8 cellular contexts compared by ENCODE assay signal in genomic region chr14:20343092-20343854, GRCh38. TPM values are rescaled to one million over a fixed set of nuclear protein-coding genes. Genes with fewer than 3 reads are reported as not detected.
DNase-seq lines count a peak whose midpoint lies in the region; ATAC-seq, FAIRE-seq and TF ChIP-seq lines count a peak whose summit lies in the region.

A gene with protein sequence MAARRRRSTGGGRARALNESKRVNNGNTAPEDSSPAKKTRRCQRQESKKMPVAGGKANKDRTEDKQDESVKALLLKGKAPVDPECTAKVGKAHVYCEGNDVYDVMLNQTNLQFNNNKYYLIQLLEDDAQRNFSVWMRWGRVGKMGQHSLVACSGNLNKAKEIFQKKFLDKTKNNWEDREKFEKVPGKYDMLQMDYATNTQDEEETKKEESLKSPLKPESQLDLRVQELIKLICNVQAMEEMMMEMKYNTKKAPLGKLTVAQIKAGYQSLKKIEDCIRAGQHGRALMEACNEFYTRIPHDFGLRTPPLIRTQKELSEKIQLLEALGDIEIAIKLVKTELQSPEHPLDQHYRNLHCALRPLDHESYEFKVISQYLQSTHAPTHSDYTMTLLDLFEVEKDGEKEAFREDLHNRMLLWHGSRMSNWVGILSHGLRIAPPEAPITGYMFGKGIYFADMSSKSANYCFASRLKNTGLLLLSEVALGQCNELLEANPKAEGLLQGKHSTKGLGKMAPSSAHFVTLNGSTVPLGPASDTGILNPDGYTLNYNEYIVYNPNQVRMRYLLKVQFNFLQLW (plus strand): TSS chr14:20343635. CDS start chr14:20343642, 7 bp downstream.

- H3K9me3 ChIP-seq in pancreas (no peaks in the 10 kb centered on the region), tibial artery (no peaks in the 10 kb centered on the region)

- ATAC-seq in HG02763 (IDR thresholded peaks at IDR 0.05; ENCODE audit: unreplicated experiment): peak; percentile 90
- peak; percentile 99 for ATAC-seq in activated naive CD8-positive, alpha-beta T cell treated with anti-CD3 and anti-CD28 coated beads, Interleukin-2, amount 50 U/mL, for 24 hours
- peak; percentile 96 for ATAC-seq in Right ventricle myocardium superior (ENCODE audit: poor library complexity)
- peak; percentile 91 to 96 (median 92) for ATAC-seq in pancreas

- H3K4me3 ChIP-seq in pancreas: peak within 1 kb of the TSS; percentile 41 to 68 (median 60)
- H3K4me3 ChIP-seq in tibial artery: peak within 1 kb of the TSS; percentile 71 to 72

- H3K4me1 ChIP-seq in pancreas (peaks cover 0 to 9% (median 4%) of the 10 kb centered on the region in 3 donors), tibial artery (peaks cover 0 to 12% (median 7%) of the 10 kb centered on the region in 4 donors)

- H3K27ac ChIP-seq in pancreas (peak within 1 kb of the TSS; percentile 69 to 94 (median 86)), tibial artery (peak within 1 kb of the TSS; percentile 82 to 90)

- intact Hi-C loops in Right ventricle myocardium superior (cut with DNase I): loop anchor here (2.0 to 10.0 kb wide), 3 partner anchors 69 to 340 kb away; partner anchors contain the start of genes APEX1, OSGEP and TEP1
- intact Hi-C loops in pancreas (cut with DNase I): no loop called here
- intact Hi-C loops in tibial artery (cut with DNase I; ENCODE audit: low total_unique reads): loop anchor here (5.0 kb wide), 2 partner anchors 119 to 269 kb away; partner anchors contain the start of gene PIP4P1

- H3K36me3 ChIP-seq in pancreas: no peaks in the 10 kb centered on the region
- peaks cover 0 to 33% (median 14%) of the 10 kb centered on the region in 3 donors for H3K36me3 ChIP-seq in tibial artery

- H3K27me3 ChIP-seq in pancreas (no peaks in the 10 kb centered on the region), tibial artery (no peaks in the 10 kb centered on the region)

- FAIRE-seq in pancreas (lab: Jason Lieb, UNC): peak; percentile 95

- DNase-seq in NCI-H1417 treated with DMSO at 0.1 percent for 48 hours (lab: John Stamatoyannopoulos, UW) (peak; percentile 99), SW480 (ENCODE audit: low spot score) (peak; percentile 99), Right ventricle myocardium superior (peak; percentile 98), pancreas (peak; percentile 96 to 99 (median 97)), tibial artery (peak; percentile 97 to 98)
- DNase-seq in activated naive CD8-positive, alpha-beta T cell treated with anti-CD3 and anti-CD28 coated beads, Interleukin-2, amount 50 U/mL, for 24 hours: peak; percentile 96

- peaks cover 19% of the 10 kb centered on the region for H3K4me1 Mint-ChIP-seq in activated naive CD8-positive, alpha-beta T cell treated with anti-CD3 and anti-CD28 coated beads, Interleukin-2, amount 50 U/mL, for 24 hours

- TF ChIP-seq CTCF in GM12873 (IDR thresholded peaks at IDR 0.05; ENCODE audit: insufficient read depth, low read depth, low read length, missing control alignments): peak; percentile 22
- TF ChIP-seq CTCF in pancreas (IDR thresholded peaks at IDR 0.05): no peak
- TF ChIP-seq CTCF in tibial artery (IDR thresholded peaks at IDR 0.05): no peak

- H3K4me3 Mint-ChIP-seq in activated naive CD8-positive, alpha-beta T cell treated with anti-CD3 and anti-CD28 coated beads, Interleukin-2, amount 50 U/mL, for 24 hours: peak within 1 kb of the TSS; percentile 92

- peak within 1 kb of the TSS; percentile 90 for H3K27ac Mint-ChIP-seq in activated naive CD8-positive, alpha-beta T cell treated with anti-CD3 and anti-CD28 coated beads, Interleukin-2, amount 50 U/mL, for 24 hours

- peaks cover 29% of the 10 kb centered on the region for H3K36me3 Mint-ChIP-seq in activated naive CD8-positive, alpha-beta T cell treated with anti-CD3 and anti-CD28 coated beads, Interleukin-2, amount 50 U/mL, for 24 hours (ENCODE audit: low read depth)

- no peaks in the 10 kb centered on the region for H3K9me3 Mint-ChIP-seq in activated naive CD8-positive, alpha-beta T cell treated with anti-CD3 and anti-CD28 coated beads, Interleukin-2, amount 50 U/mL, for 24 hours

- WGBS in pancreas, 2 donors: 0% methylated on average over 50 of the region's 50 CpGs

- peaks cover 1% of the 10 kb centered on the region for H3K27me3 Mint-ChIP-seq in activated naive CD8-positive, alpha-beta T cell treated with anti-CD3 and anti-CD28 coated beads, Interleukin-2, amount 50 U/mL, for 24 hours

RNA-seq across cellular contexts. Expression of the gene that starts here (rescaled TPM):
- total RNA-seq in Right ventricle myocardium superior (15.6 TPM), pancreas (10 to 100 TPM in 3 of 6 donors, 1 to 10 TPM in 3; 6.1 to 12.5 (median 9.8) TPM)
- polyA plus RNA-seq in pancreas: 10 to 100 TPM; 10.7 to 21.8 TPM

Comparison
In these comparisons a context has a peak if more than half of its experiments do, and no peak if none do; other contexts are left out.
1. Peak in every context shown above with its lines: DNase-seq, ATAC-seq, H3K4me3 ChIP-seq and H3K27ac ChIP-seq.
2. intact Hi-C loops: an anchor here in Right ventricle myocardium superior (2.0 to 10.0 kb wide) and tibial artery (5.0 kb wide); none called in pancreas.